Comparison of ENCODE assay signal across 8 cellular contexts in genomic region chr6:33772114-33772830, GRCh38. TPM values are rescaled to one million over a fixed set of nuclear protein-coding genes. Genes with fewer than 3 reads are reported as not detected.
A peak's percentile ranks its signal among the peaks of the same experiment; 100 is the strongest.
DNase-seq lines count a peak whose midpoint lies in the region; ATAC-seq, FAIRE-seq and TF ChIP-seq lines count a peak whose summit lies in the region.

No MANE protein-coding gene starts in this region.

- peaks cover 4% of the 10 kb centered on the region for H4K20me1 ChIP-seq in keratinocyte (ENCODE audit: control insufficient read depth, extremely low read depth, insufficient read depth, low read length)

- dilution Hi-C loops in keratinocyte (cut with MboI; ENCODE audit: extremely low pct_ligation_motif_present, low sequenced_read_pairs): no loop called here

- H3K27me3 Mint-ChIP-seq in stimulated activated memory B cell treated with anti-CD40 and anti-IgM and Interleukin-4, amounts not matched to agents 10 μg/mL and 1 μg/mL and 100 μg/mL, for 72 hours: peaks cover 19% of the 10 kb centered on the region

- TF ChIP-seq CTCF in ascending aorta (IDR thresholded peaks at IDR 0.05) (no peak), keratinocyte (optimal IDR thresholded peaks at IDR 0.05 in 1 of 3, IDR thresholded peaks at IDR 0.05 in 1 of 3, conservative IDR thresholded peaks at IDR 0.05 in 1 of 3; ENCODE audit: extremely low read depth in 1 of 3, insufficient read depth in 2 of 3, low read length in 3 of 3) (no peak), GM10248 (IDR thresholded peaks at IDR 0.05; ENCODE audit: control extremely low read depth, extremely low read depth, low read depth, missing control alignments) (no peak)

- peak overlapping the region; percentile 43 for H3K4me2 ChIP-seq in keratinocyte (ENCODE audit: control insufficient read depth, extremely low read depth, insufficient read depth, low read depth, low read length)

- no peaks in the 10 kb centered on the region for H3K27me3 ChIP-seq in ascending aorta
- H3K27me3 ChIP-seq in keratinocyte (ENCODE audit: control insufficient read depth, extremely low read depth, insufficient read depth, low read length): peaks cover 8% of the 10 kb centered on the region

- H3K36me3 ChIP-seq in ascending aorta: peaks cover 45 to 51% of the 10 kb centered on the region in 2 donors
- H3K36me3 ChIP-seq in keratinocyte (ENCODE audit: control insufficient read depth in 2 of 2, extremely low read depth in 1 of 2, insufficient read depth in 2 of 2, low read length in 2 of 2): peaks cover 27 to 37% of the 10 kb centered on the region in 2 experiments

- H3K4me3 ChIP-seq in ascending aorta: peak overlapping the region; percentile 18 to 42
- no peak overlapping the region for H3K4me3 ChIP-seq in keratinocyte (ENCODE audit: control insufficient read depth in 2 of 3, extremely low read depth in 1 of 3, insufficient read depth in 2 of 3, low read depth in 1 of 3, low read length in 3 of 3)

- H3K79me2 ChIP-seq in keratinocyte (ENCODE audit: control insufficient read depth, insufficient read depth, low read length): no peaks in the 10 kb centered on the region

- no peak overlapping the region for H3K27ac Mint-ChIP-seq in stimulated activated memory B cell treated with anti-CD40 and anti-IgM and Interleukin-4, amounts not matched to agents 10 μg/mL and 1 μg/mL and 100 μg/mL, for 72 hours

- peaks cover 47% of the 10 kb centered on the region for H3K36me3 Mint-ChIP-seq in stimulated activated memory B cell treated with anti-CD40 and anti-IgM and Interleukin-4, amounts not matched to agents 10 μg/mL and 1 μg/mL and 100 μg/mL, for 72 hours

- no peaks in the 10 kb centered on the region for H3K9me3 Mint-ChIP-seq in stimulated activated memory B cell treated with anti-CD40 and anti-IgM and Interleukin-4, amounts not matched to agents 10 μg/mL and 1 μg/mL and 100 μg/mL, for 72 hours

- H3K4me1 Mint-ChIP-seq in stimulated activated memory B cell treated with anti-CD40 and anti-IgM and Interleukin-4, amounts not matched to agents 10 μg/mL and 1 μg/mL and 100 μg/mL, for 72 hours: peaks cover 22% of the 10 kb centered on the region

- H2AFZ ChIP-seq in keratinocyte (ENCODE audit: control insufficient read depth, low read length): no peak overlapping the region

- POLR2A ChIA-PET in GM10248 (lab: Yijun Ruan, JAX): no interaction called here

- H3K9me3 ChIP-seq in ascending aorta: no peaks in the 10 kb centered on the region
- H3K9me3 ChIP-seq in keratinocyte (ENCODE audit: control insufficient read depth, low read depth, low read length): no peaks in the 10 kb centered on the region

- intact Hi-C loops in ascending aorta (cut with DNase I): no loop called here

- CTCF ChIA-PET in GM10248 (lab: Yijun Ruan, JAX): interaction anchor here (0.7 to 10.1 kb wide), 32 partner anchors 9 to 418 kb away, joined by 3 to 82 read pairs (median 4); partner anchors contain the start of genes BAK1, GRM4, LEMD2 and UQCC2

- no peak for FAIRE-seq in keratinocyte (lab: Jason Lieb, UNC)

- DNase-seq in HPDE6-E6E7 (ENCODE audit: extremely low spot score) (peak; percentile 37), ascending aorta (ENCODE audit: low spot score in 2 of 2) (no peak), keratinocyte (ENCODE audit: low read depth, low spot score) (no peak), GM10248 (ENCODE audit: extremely low spot score) (no peak), putamen (ENCODE audit: low spot score) (no peak)
- no peak for DNase-seq in activated CD4-positive, alpha-beta T cell treated with anti-CD3 and anti-CD28 coated beads, Interleukin-2, amount 50 U/mL, for 1 hour

- H3K4me1 ChIP-seq in ascending aorta: peaks cover 12 to 44% of the 10 kb centered on the region in 2 donors
- peaks cover 30% of the 10 kb centered on the region for H3K4me1 ChIP-seq in keratinocyte (ENCODE audit: control insufficient read depth, extremely low read depth, insufficient read depth, low read length)

- H3K9me1 ChIP-seq in keratinocyte (ENCODE audit: control insufficient read depth, extremely low read depth, insufficient read depth, low read length): peaks cover 5% of the 10 kb centered on the region

- H3K27ac ChIP-seq in ascending aorta (peak overlapping the region; percentile 80 to 92), keratinocyte (ENCODE audit: control insufficient read depth, insufficient read depth, low read length) (no peak overlapping the region)

- peak; percentile 34 for ATAC-seq in stimulated activated memory B cell treated with anti-CD40 and anti-IgM and Interleukin-4, amounts not matched to agents 10 μg/mL and 1 μg/mL and 100 μg/mL, for 72 hours
- ATAC-seq in HG02840 (IDR thresholded peaks at IDR 0.05; ENCODE audit: low FRiP score, unreplicated experiment): no peak

- no peak overlapping the region for H3K9ac ChIP-seq in keratinocyte (ENCODE audit: control insufficient read depth, extremely low read depth, insufficient read depth, low read length)

- H3K4me3 Mint-ChIP-seq in stimulated activated memory B cell treated with anti-CD40 and anti-IgM and Interleukin-4, amounts not matched to agents 10 μg/mL and 1 μg/mL and 100 μg/mL, for 72 hours: no peak overlapping the region

RNA-seq across cellular contexts. Expression of gene LEMD2, which starts 16.7 kb away (rescaled TPM):
- 104 TPM for total RNA-seq in ascending aorta
- polyA plus RNA-seq in keratinocyte: 30.8 to 48.6 TPM (median 47.5 TPM) in 3 replicates
- polyA plus RNA-seq in keratinocyte (2011; ENCODE audit: low read depth): 23.4 TPM
- 19.1 and 24.5 TPM in 2 replicates for polyA plus RNA-seq in keratinocyte (2011; cell fraction: cytosol; rRNA removed)
- polyA plus RNA-seq in keratinocyte (2011; cell fraction: nucleus; rRNA removed): 74.9 and 89.3 TPM in 2 replicates
- 34.0 and 34.2 TPM in 2 replicates for polyA plus RNA-seq in keratinocyte (2012; ENCODE audit: low replicate concordance)
- 39.6 to 72.0 TPM (median 40.1 TPM) in 3 replicates for polyA minus RNA-seq in keratinocyte
- polyA minus RNA-seq in keratinocyte (2011; cell fraction: cytosol; rRNA and poly(A)+ RNA removed): 21.1 TPM
- polyA minus RNA-seq in keratinocyte (2011; cell fraction: nucleus; rRNA and poly(A)+ RNA removed): 31.9 and 52.5 TPM in 2 replicates

RNA-seq across cellular contexts. Expression of gene IP6K3, which starts 25.6 kb away (rescaled TPM):
- not detected for total RNA-seq in ascending aorta
- 0.05 TPM in 1 of 3 replicates, not detected in the others for polyA plus RNA-seq in keratinocyte
- polyA plus RNA-seq in keratinocyte (2011; ENCODE audit: low read depth): not detected
- not detected in 2 replicates for polyA plus RNA-seq in keratinocyte (2011; cell fraction: cytosol; rRNA removed)
- polyA plus RNA-seq in keratinocyte (2011; cell fraction: nucleus; rRNA removed): not detected in 2 replicates
- polyA plus RNA-seq in keratinocyte (2012; ENCODE audit: low replicate concordance): not detected in 2 replicates
- not detected in 3 replicates for polyA minus RNA-seq in keratinocyte
- not detected for polyA minus RNA-seq in keratinocyte (2011; cell fraction: cytosol; rRNA and poly(A)+ RNA removed)
- polyA minus RNA-seq in keratinocyte (2011; cell fraction: nucleus; rRNA and poly(A)+ RNA removed): not detected in 2 replicates

RNA-seq across cellular contexts. Expression of gene MLN, which starts 31.5 kb away (rescaled TPM):
- total RNA-seq in ascending aorta: not detected
- not detected in 3 replicates for polyA plus RNA-seq in keratinocyte
- polyA plus RNA-seq in keratinocyte (2011; ENCODE audit: low read depth): not detected
- polyA plus RNA-seq in keratinocyte (2011; cell fraction: cytosol; rRNA removed): not detected in 2 replicates
- polyA plus RNA-seq in keratinocyte (2011; cell fraction: nucleus; rRNA removed): not detected in 2 replicates
- polyA plus RNA-seq in keratinocyte (2012; ENCODE audit: low replicate concordance): not detected in 2 replicates
- polyA minus RNA-seq in keratinocyte: not detected in 3 replicates
- polyA minus RNA-seq in keratinocyte (2011; cell fraction: cytosol; rRNA and poly(A)+ RNA removed): not detected
- not detected in 2 replicates for polyA minus RNA-seq in keratinocyte (2011; cell fraction: nucleus; rRNA and poly(A)+ RNA removed)

Comparison
In these comparisons a context has a peak if more than half of its experiments do, and no peak if none do; other contexts are left out.
1. H3K4me3 ChIP-seq: peak in ascending aorta (2 of 2); none in keratinocyte (0 of 3).